Comparison of ENCODE assay signal across 1 cellular context in the genomic region with DNA sequence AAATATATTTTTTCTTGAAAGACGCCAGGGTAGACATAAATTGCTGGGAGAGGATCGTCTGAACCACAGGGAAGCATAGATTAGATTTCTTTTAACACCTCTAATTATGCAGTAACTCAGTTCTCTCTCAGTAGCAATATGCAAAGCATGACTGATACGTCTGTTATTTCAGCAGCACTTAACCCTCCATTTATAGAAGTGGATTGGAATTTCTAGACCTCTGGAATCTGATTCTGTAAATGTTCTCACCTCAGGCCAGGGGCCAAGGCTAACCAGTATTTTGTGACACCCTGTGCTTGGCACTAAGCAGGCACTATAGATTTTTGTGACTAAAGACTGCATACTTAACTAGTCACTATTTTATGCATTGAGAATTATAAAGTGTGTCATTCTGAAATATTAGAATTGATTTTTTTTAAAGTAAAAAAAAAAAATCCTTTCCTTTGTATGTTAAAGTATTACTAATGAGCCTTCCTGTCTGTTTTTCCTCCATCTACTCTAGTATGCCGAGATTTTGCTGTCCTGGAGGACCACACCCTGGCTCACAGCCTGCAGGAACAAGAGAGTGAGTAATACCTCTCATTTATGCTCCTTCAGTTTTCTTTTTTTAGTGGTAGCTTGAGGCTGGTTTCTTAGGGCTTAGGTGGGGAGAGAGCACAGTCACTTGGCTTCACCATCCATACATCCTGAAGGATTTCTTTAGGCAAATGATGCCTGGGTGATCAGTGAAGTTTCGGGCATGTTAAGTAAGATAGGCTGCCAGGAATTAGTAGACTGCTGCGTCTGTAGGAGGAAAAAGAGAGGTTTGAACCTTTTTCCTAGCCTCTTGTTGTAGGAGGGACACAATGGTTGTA.
A peak's percentile ranks its signal among the peaks of the same experiment; 100 is the strongest.
TF ChIP-seq lines count a peak whose summit lies in the region.

No MANE protein-coding gene starts in this region.

TF ChIP-seq in HepG2, 621 proteins besides CTCF, POLR2A, EP300 and RAD21:
- no peak for TF ChIP-seq ZNF562 (CRISPR knock-in tag; IDR thresholded peaks at IDR 0.05; ENCODE audit: borderline replicate concordance)
- TF ChIP-seq RBM22 (optimal IDR thresholded peaks at IDR 0.05; ENCODE audit: low read length), result peak; percentile 59
- TF ChIP-seq, protein P1, sequence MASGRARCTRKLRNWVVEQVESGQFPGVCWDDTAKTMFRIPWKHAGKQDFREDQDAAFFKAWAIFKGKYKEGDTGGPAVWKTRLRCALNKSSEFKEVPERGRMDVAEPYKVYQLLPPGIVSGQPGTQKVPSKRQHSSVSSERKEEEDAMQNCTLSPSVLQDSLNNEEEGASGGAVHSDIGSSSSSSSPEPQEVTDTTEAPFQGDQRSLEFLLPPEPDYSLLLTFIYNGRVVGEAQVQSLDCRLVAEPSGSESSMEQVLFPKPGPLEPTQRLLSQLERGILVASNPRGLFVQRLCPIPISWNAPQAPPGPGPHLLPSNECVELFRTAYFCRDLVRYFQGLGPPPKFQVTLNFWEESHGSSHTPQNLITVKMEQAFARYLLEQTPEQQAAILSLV (CRISPR knock-in tag; IDR thresholded peaks at IDR 0.05; ENCODE audit: borderline replicate concordance), result no peak
- no peak for TF ChIP-seq AGO2 (optimal IDR thresholded peaks at IDR 0.05; ENCODE audit: low read depth, low read length)
- no peak for TF ChIP-seq SIX1 (CRISPR knock-in tag; IDR thresholded peaks at IDR 0.05; ENCODE audit: borderline replicate concordance)
- TF ChIP-seq PCBP2 (optimal IDR thresholded peaks at IDR 0.05; ENCODE audit: low read depth, low read length, poor library complexity, severe bottlenecking), result no peak
